Comparison of ENCODE assay signal across 13 cellular contexts in the genomic region with DNA sequence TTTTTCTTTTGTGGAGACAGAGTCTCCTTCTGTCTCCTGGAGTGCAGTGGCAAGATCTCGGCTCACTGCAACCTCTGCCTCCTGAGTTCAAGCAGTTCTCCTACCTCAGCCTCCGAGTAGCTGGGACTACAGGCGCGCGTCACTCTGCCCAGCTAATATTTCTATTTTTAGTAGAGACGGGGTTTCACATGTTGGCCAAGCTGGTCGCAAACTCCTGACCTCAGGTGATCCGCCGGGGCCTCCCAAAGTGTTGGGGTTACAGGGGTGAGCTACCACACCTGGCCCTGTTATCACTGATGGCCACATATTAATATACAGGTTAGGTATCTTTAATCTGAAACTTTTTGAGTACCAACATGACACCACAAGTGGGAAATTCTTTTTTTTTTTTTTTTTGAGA. TPM values are rescaled to one million over a fixed set of nuclear protein-coding genes. Genes with fewer than 3 reads are reported as not detected.
A peak's percentile ranks its signal among the peaks of the same experiment; 100 is the strongest.
DNase-seq lines count a peak whose midpoint lies in the region; ATAC-seq and TF ChIP-seq lines count a peak whose summit lies in the region.
"Had no signal": no experiment of that assay in that cellular context is flagged by ENCODE, and none has a peak within 500 bp of the region (broad histone marks: within the 10 kb centered on the region; RNA-seq: fewer than 3 reads in every experiment).

No MANE protein-coding gene starts in this region.

- peaks cover 0 to 61% (median 31%) of the 10 kb centered on the region in 12 donors for H3K4me1 ChIP-seq in heart left ventricle
- peaks cover 10% of the 10 kb centered on the region; the same call in 1 of the 2 replicates for H3K4me1 ChIP-seq in iPS-20b (ENCODE audit: insufficient read depth, low read length)
- H3K4me1 ChIP-seq in body of pancreas, result peaks cover 26% of the 10 kb centered on the region

- DNase-seq in heart left ventricle, result peak in 1 of 5 donors; percentile 76
- DNase-seq in cardiac septum (ENCODE audit: low spot score), result no peak
- DNase-seq in WTC11 (ENCODE audit: low spot score), result no peak
- DNase-seq in body of pancreas, result no peak
- DNase-seq: Calu3, HCEC 1CT, NCI-H1436 treated with DMSO at 0.1 percent for 48 hours, NCI-H2081, NCI-H510A treated with DMSO at 0.1 percent for 48 hours had no signal

- peaks cover 29% of the 10 kb centered on the region for H3K4me1 Mint-ChIP-seq in WTC11

- intact Hi-C loops in heart left ventricle (cut with DNase I) (no loop called here), cardiac septum (cut with DNase I) (no loop called here), body of pancreas (cut with DNase I) (no loop called here)

- peak overlapping the region; percentile 31 for H3K4me3 Mint-ChIP-seq in WTC11

- peak overlapping the region; percentile 78; the same call in 1 of the 2 replicates for H3K27ac Mint-ChIP-seq in WTC11

- no peaks in the 10 kb centered on the region for H3K27me3 Mint-ChIP-seq in WTC11 (ENCODE audit: low read depth)

- CTCF ChIA-PET in WTC11 (lab: Charles Lee), result interaction anchor here (0.6 to 2.7 kb wide), 4 partner anchors 18 to 473 kb away, joined by 3 to 10 read pairs (median 5); no protein-coding TSS in a partner anchor

- 54 to 62% (median 61%) methylated on average over 9 of the region's 9 CpGs for WGBS in heart left ventricle, 4 donors
- 72 to 81% methylated on average over 9 of the region's 9 CpGs for WGBS in body of pancreas, 2 donors

- H3K36me3 Mint-ChIP-seq in WTC11, result peaks cover 17% of the 10 kb centered on the region

- POLR2A ChIA-PET in WTC11 (lab: Charles Lee), result no interaction called here

- H3K4me3 ChIP-seq in heart left ventricle (no peak overlapping the region), iPS-20b (ENCODE audit: low read length) (peak overlapping the region; percentile 17; the same call in 1 of the 2 replicates), body of pancreas (no peak overlapping the region)

- H3K36me3 ChIP-seq in heart left ventricle, result peaks cover 0 to 32% (median 21%) of the 10 kb centered on the region in 9 donors
- H3K36me3 ChIP-seq in iPS-20b (ENCODE audit: insufficient read depth, low read depth, low read length), result peaks cover 24% of the 10 kb centered on the region
- peaks cover 0 to 14% of the 10 kb centered on the region in 2 donors for H3K36me3 ChIP-seq in body of pancreas (replicated peaks in 1 of 2; ENCODE audit: insufficient read depth in 1 of 2, low read depth in 2 of 2)

- TF ChIP-seq CTCF in heart left ventricle (IDR thresholded peaks at IDR 0.05) (no peak), WTC11 (IDR thresholded peaks at IDR 0.05) (no peak), body of pancreas (IDR thresholded peaks at IDR 0.05) (no peak)

- no peaks in the 10 kb centered on the region for H3K9me3 Mint-ChIP-seq in WTC11

- H3K27ac ChIP-seq in heart left ventricle (peak overlapping the region in 10 of 12 donors; percentile 11 to 74 (median 48)), iPS-20b (ENCODE audit: low read length) (no peak overlapping the region), body of pancreas (no peak overlapping the region)

- TF ChIP-seq POLR2A in heart left ventricle (IDR thresholded peaks at IDR 0.05) (no peak), body of pancreas (IDR thresholded peaks at IDR 0.05) (no peak)

- H3K9ac ChIP-seq in iPS-20b (ENCODE audit: low read depth, low read length), result 0 out of 2 replicates have a peak overlapping the region, but pooled peaks have one; percentile 3

- no peaks in the 10 kb centered on the region for H3K27me3 ChIP-seq in heart left ventricle
- H3K27me3 ChIP-seq in iPS-20b (ENCODE audit: insufficient read depth, low read length), result no peaks in the 10 kb centered on the region
- no peaks in the 10 kb centered on the region for H3K27me3 ChIP-seq in body of pancreas

- ATAC-seq in heart left ventricle (peak in 3 of 4 donors; percentile 27 to 43 (median 38)), WTC11 (no peak), body of pancreas (no peak), GM19328 (IDR thresholded peaks at IDR 0.05; ENCODE audit: unreplicated experiment) (no peak), HG03442 (IDR thresholded peaks at IDR 0.05; ENCODE audit: unreplicated experiment) (no peak)
- ATAC-seq: GM12878 had no signal

- H3K9me3 ChIP-seq in heart left ventricle (no peaks in the 10 kb centered on the region), iPS-20b (ENCODE audit: insufficient read depth, low read depth, low read length) (no peaks in the 10 kb centered on the region), body of pancreas (no peaks in the 10 kb centered on the region)

TF ChIP-seq in WTC11, 78 proteins besides CTCF, POLR2A, EP300 and RAD21:
- TF ChIP-seq, protein P1, sequence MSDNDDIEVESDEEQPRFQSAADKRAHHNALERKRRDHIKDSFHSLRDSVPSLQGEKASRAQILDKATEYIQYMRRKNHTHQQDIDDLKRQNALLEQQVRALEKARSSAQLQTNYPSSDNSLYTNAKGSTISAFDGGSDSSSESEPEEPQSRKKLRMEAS (CRISPR knock-in tag; IDR thresholded peaks at IDR 0.05), result no peak

RNA-seq across cellular contexts. Expression of a gene that starts 3.4 kb away (rescaled TPM):
- total RNA-seq in heart left ventricle (100 to 1,000 TPM in 3 of 9 donors, 10 to 100 TPM in 6; 32.8 to 159 (median 79.3) TPM), cardiac septum (94.9 TPM), WTC11 (2021) (32.9 to 40.8 TPM (median 35.9 TPM) in 3 replicates), body of pancreas (1 to 10 TPM; 3.6 to 8.3 TPM)
- 10 to 100 TPM; 51.6 to 90.5 TPM for polyA plus RNA-seq in heart left ventricle

RNA-seq across cellular contexts. Expression of a gene that starts 7.4 kb away (rescaled TPM):
- total RNA-seq in heart left ventricle (100 to 1,000 TPM; 180 to 315 (median 231) TPM), cardiac septum (239 TPM), WTC11 (2021) (102 to 104 TPM (median 104 TPM) in 3 replicates), body of pancreas (10 to 100 TPM; 37.1 to 46.1 TPM)
- polyA plus RNA-seq in heart left ventricle, result 100 to 1,000 TPM in 1 of 2 donors, 10 to 100 TPM in 1; 62.0 to 169 TPM

Comparison
In these comparisons a context has a peak if more than half of its experiments do, and no peak if none do; other contexts are left out.
1. ATAC-seq: peak in heart left ventricle (3 of 4); none in WTC11 (single experiment), body of pancreas (single experiment), GM19328 (single experiment) and HG03442 (single experiment).
2. H3K27ac ChIP-seq: peak in heart left ventricle (10 of 12); none in iPS-20b (single experiment) and body of pancreas (0 of 4).